Comparison of ENCODE assay signal across 13 cellular contexts in genomic region chrX:110276778-110277177, GRCh38. TPM values are rescaled to one million over a fixed set of nuclear protein-coding genes. Genes with fewer than 3 reads are reported as not detected.
DNase-seq lines count a peak whose midpoint lies in the region; ATAC-seq and TF ChIP-seq lines count a peak whose summit lies in the region.
"Had no signal": no experiment of that assay in that cellular context is flagged by ENCODE, and none has a peak within 500 bp of the region (broad histone marks: within the 10 kb centered on the region; RNA-seq: fewer than 3 reads in every experiment).

No MANE protein-coding gene starts in this region.

- H3K27me3 ChIP-seq in dorsolateral prefrontal cortex, result peaks cover 0 to 51% (median 7%) of the 10 kb centered on the region in 45 donors

- in situ Hi-C loops in KBM-7 (cut with MboI; ENCODE audit: low pct_unique_long_range_greater_than_20kb, low sequenced_read_pairs), result no loop called here

- H3K27ac ChIP-seq in dorsolateral prefrontal cortex, result no peak overlapping the region
- H3K27ac ChIP-seq: coronary artery, thoracic aorta had no signal

- TF ChIP-seq CTCF in GM10266 (IDR thresholded peaks at IDR 0.05; ENCODE audit: control insufficient read depth, insufficient read depth, low read depth, missing control alignments) (no peak), dorsolateral prefrontal cortex (IDR thresholded peaks at IDR 0.05 in 54 of 56, conservative IDR thresholded peaks at IDR 0.05 in 2 of 56; ENCODE audit: low read depth in 1 of 56, partially characterized antibody in 56 of 56) (no peak)

- ATAC-seq in GM19438 (IDR thresholded peaks at IDR 0.05; ENCODE audit: low read depth, unreplicated experiment) (peak; percentile 88), HG02884 (IDR thresholded peaks at IDR 0.05; ENCODE audit: unreplicated experiment) (peak; percentile 95)
- ATAC-seq: naive thymus-derived CD8-positive, alpha-beta T cell had no signal

- intact Hi-C loops in dorsolateral prefrontal cortex (cut with DNase I), result no loop called here

- H3K4me3 ChIP-seq in dorsolateral prefrontal cortex, result no peak overlapping the region
- H3K4me3 ChIP-seq: coronary artery, thoracic aorta had no signal

- DNase-seq in GM10266 (ENCODE audit: extremely low spot score) (peak; percentile 9), KBM-7 (peak; percentile 57), NCI-H146 treated with DMSO at 0.1 percent for 48 hours (lab: John Stamatoyannopoulos, UW; ENCODE audit: unreplicated experiment) (no peak), dorsolateral prefrontal cortex (no peak), middle frontal gyrus (ENCODE audit: extremely low spot score, low spot score) (no peak), GDM1 (lab: John Stamatoyannopoulos, UW) (no peak)
- DNase-seq: head of caudate nucleus; naive thymus-derived CD8-positive, alpha-beta T cell; T-helper 9 cell had no signal

RNA-seq across cellular contexts. Expression of gene AMMECR1, which starts 41.1 kb away (rescaled TPM):
- total RNA-seq in dorsolateral prefrontal cortex, result 1 to 10 TPM; 2.4 to 8.1 (median 4.5) TPM

Comparison
In these comparisons a context has a peak if more than half of its experiments do, and no peak if none do; other contexts are left out.
1. DNase-seq: peak in GM10266 (single experiment) and KBM-7 (single experiment); none in NCI-H146 treated with DMSO at 0.1 percent for 48 hours (single experiment), dorsolateral prefrontal cortex (0 of 10), middle frontal gyrus (single experiment) and GDM1 (single experiment).